In the genomic region with DNA sequence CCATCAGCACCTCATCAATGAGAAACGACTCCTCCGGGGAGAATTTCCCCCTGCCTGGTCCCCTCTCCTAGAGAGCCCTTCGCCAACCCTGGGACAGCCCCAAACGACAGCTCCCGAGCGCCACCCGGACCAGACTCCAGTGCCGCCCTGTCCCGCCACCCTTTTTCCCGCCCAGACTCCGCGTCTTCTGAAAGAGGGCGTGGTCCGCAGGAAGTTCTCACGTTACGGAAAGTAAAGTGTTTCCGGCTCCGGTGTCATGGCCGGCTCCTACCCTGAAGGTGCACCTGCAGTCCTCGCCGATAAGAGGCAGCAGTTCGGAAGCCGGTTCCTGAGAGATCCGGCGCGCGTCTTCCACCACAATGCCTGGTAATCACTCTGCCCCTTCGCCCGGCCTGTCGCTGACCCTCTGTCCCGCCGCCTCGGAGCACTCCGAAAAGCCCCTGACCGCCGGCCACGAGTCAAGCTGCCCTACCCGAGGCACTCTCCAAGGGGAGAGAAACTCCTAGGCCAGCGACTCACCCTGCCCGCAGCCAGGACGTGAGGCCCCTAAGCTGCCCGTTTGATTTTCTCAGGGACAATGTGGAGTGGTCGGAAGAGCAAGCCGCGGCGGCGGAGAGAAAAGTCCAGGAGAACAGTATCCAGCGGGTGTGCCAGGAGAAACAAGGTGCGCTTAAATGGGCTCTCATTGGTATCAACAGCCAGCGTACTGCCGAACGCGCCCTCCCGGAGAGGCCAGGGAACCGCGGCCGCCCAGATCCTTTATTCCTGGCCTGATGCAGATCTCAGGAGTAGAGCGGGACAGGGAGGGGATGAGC, we compare ENCODE assay signal across 8 cellular contexts. TPM values are rescaled to one million over a fixed set of nuclear protein-coding genes. Genes with fewer than 3 reads are reported as not detected.
A peak's percentile ranks its signal among the peaks of the same experiment; 100 is the strongest.
DNase-seq lines count a peak whose midpoint lies in the region; ATAC-seq and TF ChIP-seq lines count a peak whose summit lies in the region.
"Not testable (repeated sequence)": the region's sequence is repeated elsewhere in the genome, so short reads cannot be mapped to it uniquely, and the experiment has no call there.

A gene with protein sequence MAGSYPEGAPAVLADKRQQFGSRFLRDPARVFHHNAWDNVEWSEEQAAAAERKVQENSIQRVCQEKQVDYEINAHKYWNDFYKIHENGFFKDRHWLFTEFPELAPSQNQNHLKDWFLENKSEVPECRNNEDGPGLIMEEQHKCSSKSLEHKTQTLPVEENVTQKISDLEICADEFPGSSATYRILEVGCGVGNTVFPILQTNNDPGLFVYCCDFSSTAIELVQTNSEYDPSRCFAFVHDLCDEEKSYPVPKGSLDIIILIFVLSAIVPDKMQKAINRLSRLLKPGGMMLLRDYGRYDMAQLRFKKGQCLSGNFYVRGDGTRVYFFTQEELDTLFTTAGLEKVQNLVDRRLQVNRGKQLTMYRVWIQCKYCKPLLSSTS (plus strand): TSS at position 251 of the 815 bp plus-strand sequence. CDS start 6 bp downstream, at position 257.

- peak; percentile 86 for DNase-seq in DMS 273 treated with DMSO at 0.1 percent for 48 hours (lab: John Stamatoyannopoulos, UW)
- peak; percentile 85 for DNase-seq in NT2/D1 (ENCODE audit: low read depth, low spot score)
- DNase-seq in activated CD8-positive, alpha-beta memory T cell treated with anti-CD3 and anti-CD28 coated beads, Interleukin-2, amount 10 ng/mL, durations not matched to agents 7 days and 5 days: peak; percentile 95
- DNase-seq in endothelial cell (ENCODE audit: low spot score): peak; percentile 71
- peak; percentile 85 for DNase-seq in midbrain (lab: John Stamatoyannopoulos, UW)
- DNase-seq in stimulated activated CD8-positive, alpha-beta memory T cell treated with anti-CD3 and anti-CD28 coated beads, Interleukin-15, amount 100 ng/mL, for 48 hours (ENCODE audit: low read depth in 2 of 2): peak; percentile 81 to 86

- CTCF ChIA-PET in activated CD8-positive, alpha-beta memory T cell treated with anti-CD3 and anti-CD28 coated beads, Interleukin-2, amount 10 ng/mL, durations not matched to agents 7 days and 5 days (lab: Charles Lee): not testable (repeated sequence)

- not testable (repeated sequence) for H3K9me3 Mint-ChIP-seq in activated CD8-positive, alpha-beta memory T cell treated with anti-CD3 and anti-CD28 coated beads, Interleukin-2, amount 10 ng/mL, durations not matched to agents 7 days and 5 days (ENCODE audit: low read depth); endothelial cell (ENCODE audit: unreplicated experiment)

- H3K4me3 ChIP-seq in HUES6 (ENCODE audit: low read depth, low read length) (peak within 1 kb of the TSS; percentile 87), NT2/D1 (ENCODE audit: insufficient read length, low read depth) (peak within 1 kb of the TSS; percentile 77)

- H3K9ac ChIP-seq in HUES6 (ENCODE audit: low read length) (peak within 1 kb of the TSS; percentile 82), NT2/D1 (ENCODE audit: insufficient read length, low read depth) (peak within 1 kb of the TSS; percentile 93)

- not testable (repeated sequence) for H3K4me1 ChIP-seq in HUES6 (ENCODE audit: control insufficient read depth, insufficient read depth, low read length); NT2/D1 (ENCODE audit: insufficient read depth, insufficient read length)

- H3K4me1 Mint-ChIP-seq in activated CD8-positive, alpha-beta memory T cell treated with anti-CD3 and anti-CD28 coated beads, Interleukin-2, amount 10 ng/mL, durations not matched to agents 7 days and 5 days: peaks cover 32% of the 10 kb centered on the region
- peaks cover 15% of the 10 kb centered on the region for H3K4me1 Mint-ChIP-seq in endothelial cell (ENCODE audit: unreplicated experiment)

- peak; percentile 17 for TF ChIP-seq CTCF in endothelial cell (IDR thresholded peaks at IDR 0.05; ENCODE audit: unreplicated experiment)

- H3K27ac Mint-ChIP-seq in activated CD8-positive, alpha-beta memory T cell treated with anti-CD3 and anti-CD28 coated beads, Interleukin-2, amount 10 ng/mL, durations not matched to agents 7 days and 5 days: peak within 1 kb of the TSS; percentile 92
- peak within 1 kb of the TSS; percentile 89 for H3K27ac Mint-ChIP-seq in endothelial cell (ENCODE audit: unreplicated experiment)

- peaks cover 15% of the 10 kb centered on the region for H3K36me3 ChIP-seq in HUES6 (ENCODE audit: control insufficient read depth, insufficient read depth, low read length)
- H3K36me3 ChIP-seq in NT2/D1 (ENCODE audit: insufficient read depth, insufficient read length, low read length): peaks cover 17% of the 10 kb centered on the region

- H3K27me3 ChIP-seq in HUES6 (ENCODE audit: control insufficient read depth, insufficient read depth, low read length); NT2/D1 (ENCODE audit: insufficient read depth, insufficient read length): not testable (repeated sequence)

- not testable (repeated sequence) for H3K27ac ChIP-seq in HUES6 (ENCODE audit: low read depth, low read length)

- peak; percentile 94 for ATAC-seq in GM21447 (IDR thresholded peaks at IDR 0.05; ENCODE audit: unreplicated experiment)
- ATAC-seq in activated CD8-positive, alpha-beta memory T cell treated with anti-CD3 and anti-CD28 coated beads, Interleukin-2, amount 10 ng/mL, durations not matched to agents 7 days and 5 days: peak; percentile 93

- not testable (repeated sequence) for H3K36me3 Mint-ChIP-seq in activated CD8-positive, alpha-beta memory T cell treated with anti-CD3 and anti-CD28 coated beads, Interleukin-2, amount 10 ng/mL, durations not matched to agents 7 days and 5 days; endothelial cell (ENCODE audit: low read depth, unreplicated experiment)

- H3K27me3 Mint-ChIP-seq in activated CD8-positive, alpha-beta memory T cell treated with anti-CD3 and anti-CD28 coated beads, Interleukin-2, amount 10 ng/mL, durations not matched to agents 7 days and 5 days; endothelial cell (ENCODE audit: unreplicated experiment): not testable (repeated sequence)

- H3K4me3 Mint-ChIP-seq in activated CD8-positive, alpha-beta memory T cell treated with anti-CD3 and anti-CD28 coated beads, Interleukin-2, amount 10 ng/mL, durations not matched to agents 7 days and 5 days: peak within 1 kb of the TSS; percentile 89
- H3K4me3 Mint-ChIP-seq in endothelial cell (ENCODE audit: unreplicated experiment): peak within 1 kb of the TSS; percentile 97

- not testable (repeated sequence) for H3K9me3 ChIP-seq in HUES6 (ENCODE audit: control insufficient read depth, insufficient read depth, low read depth, low read length); NT2/D1 (ENCODE audit: insufficient read depth, low read length)

RNA-seq across cellular contexts. Expression of the gene that starts here (rescaled TPM):
- total RNA-seq in activated CD8-positive, alpha-beta memory T cell treated with anti-CD3 and anti-CD28 coated beads, Interleukin-2, amount 10 ng/mL, durations not matched to agents 7 days and 5 days: 10 to 100 TPM; 19.4 to 28.3 TPM
- total RNA-seq in endothelial cell (ENCODE audit: unreplicated experiment): 15.9 TPM
